ENCODE assay signal across 23 cellular contexts in genomic region chr18:26700201-26700600, GRCh38.
DNase-seq lines count a peak whose midpoint lies in the region; ATAC-seq and TF ChIP-seq lines count a peak whose summit lies in the region.
"Had no signal": no experiment of that assay in that cellular context is flagged by ENCODE, and none has a peak within 500 bp of the region (broad histone marks: within the 10 kb centered on the region; RNA-seq: fewer than 3 reads in every experiment).

No MANE protein-coding gene starts in this region.

- H3K18ac ChIP-seq in mesendoderm (ENCODE audit: low read length): no peak overlapping the region

- TF ChIP-seq CTCF in DND-41 (IDR thresholded peaks at IDR 0.05; ENCODE audit: borderline replicate concordance, extremely low read depth, low read length, poor library complexity, severe bottlenecking): no peak
- TF ChIP-seq CTCF in GM13976 (IDR thresholded peaks at IDR 0.05; ENCODE audit: borderline replicate concordance, control extremely low read depth, extremely low read depth, insufficient read depth, missing control alignments): no peak

- no peak overlapping the region for H4K5ac ChIP-seq in mesendoderm (ENCODE audit: low read length)

- no peak overlapping the region for H3K4me3 Mint-ChIP-seq in stimulated activated effector memory CD8-positive, alpha-beta T cell treated with anti-CD3 and anti-CD28 coated beads, Interleukin-12 subunit alpha, Interleukin-12 subunit beta, amount 100 ng/mL, for 72 hours
- H3K4me3 Mint-ChIP-seq: activated CD4-positive, alpha-beta T cell treated with anti-CD3 and anti-CD28 coated beads, Interleukin-2, amount 10 ng/mL, durations not matched to agents 7 days and 5 days; activated naive CD8-positive, alpha-beta T cell treated with anti-CD3 and anti-CD28 coated beads, Interleukin-2, amount 10 ng/mL, durations not matched to agents 7 days and 5 days; CD4-positive, alpha-beta T cell; GM23338; immature natural killer cell; naive thymus-derived CD4-positive, alpha-beta T cell had no signal

- no peak overlapping the region for H2BK5ac ChIP-seq in mesendoderm (ENCODE audit: low read length)

- no peak overlapping the region for H3K27ac Mint-ChIP-seq in stimulated activated effector memory CD8-positive, alpha-beta T cell treated with anti-CD3 and anti-CD28 coated beads, Interleukin-12 subunit alpha, Interleukin-12 subunit beta, amount 100 ng/mL, for 72 hours
- H3K27ac Mint-ChIP-seq: activated CD4-positive, alpha-beta T cell treated with anti-CD3 and anti-CD28 coated beads, Interleukin-2, amount 10 ng/mL, durations not matched to agents 7 days and 5 days; activated naive CD8-positive, alpha-beta T cell treated with anti-CD3 and anti-CD28 coated beads, Interleukin-2, amount 10 ng/mL, durations not matched to agents 7 days and 5 days; CD4-positive, alpha-beta T cell; GM23338; immature natural killer cell; naive thymus-derived CD4-positive, alpha-beta T cell had no signal

- H3K79me2 ChIP-seq in DND-41 (ENCODE audit: insufficient read depth, low read length): no peaks in the 10 kb centered on the region
- no peaks in the 10 kb centered on the region for H3K79me2 ChIP-seq in mesendoderm (ENCODE audit: control insufficient read depth, insufficient read depth, low read length)
- H3K79me2 ChIP-seq: parathyroid adenoma had no signal

- no peaks in the 10 kb centered on the region for H4K20me1 ChIP-seq in DND-41 (ENCODE audit: insufficient read depth, low read length)

- no peak overlapping the region for H2BK15ac ChIP-seq in mesendoderm (replicated peaks; ENCODE audit: low read depth)

- H3K27me3 ChIP-seq in DND-41 (ENCODE audit: insufficient read depth, low read length, poor library complexity): no peaks in the 10 kb centered on the region
- peaks cover 2% of the 10 kb centered on the region for H3K27me3 ChIP-seq in mesendoderm (ENCODE audit: insufficient read depth, low read length, poor library complexity)
- H3K27me3 ChIP-seq: left lung, sigmoid colon had no signal

- no peaks in the 10 kb centered on the region for H3K79me1 ChIP-seq in mesendoderm (ENCODE audit: low read length)

- in situ Hi-C loops in GM13976 (cut with MboI; ENCODE audit: low sequenced_read_pairs, unreplicated experiment): no loop called here

- no peaks in the 10 kb centered on the region for H3K36me3 ChIP-seq in DND-41 (ENCODE audit: insufficient read depth, low read length)
- no peaks in the 10 kb centered on the region for H3K36me3 ChIP-seq in mesendoderm (ENCODE audit: control insufficient read depth, insufficient read depth, low read length)
- H3K36me3 ChIP-seq: left lung, sigmoid colon had no signal

- H3K9me3 Mint-ChIP-seq in stimulated activated effector memory CD8-positive, alpha-beta T cell treated with anti-CD3 and anti-CD28 coated beads, Interleukin-12 subunit alpha, Interleukin-12 subunit beta, amount 100 ng/mL, for 72 hours: peaks cover 5% of the 10 kb centered on the region
- H3K9me3 Mint-ChIP-seq: activated CD4-positive, alpha-beta T cell treated with anti-CD3 and anti-CD28 coated beads, Interleukin-2, amount 10 ng/mL, durations not matched to agents 7 days and 5 days; activated naive CD8-positive, alpha-beta T cell treated with anti-CD3 and anti-CD28 coated beads, Interleukin-2, amount 10 ng/mL, durations not matched to agents 7 days and 5 days; CD4-positive, alpha-beta T cell; GM23338 had no signal

- no peak overlapping the region for H2BK120ac ChIP-seq in mesendoderm (ENCODE audit: low read depth, low read length)

- peak overlapping the region in 1 of 2 experiments; percentile 54; a peak in 2 of 4 replicates for H3K4me3 ChIP-seq in DND-41 (ENCODE audit: low read depth in 1 of 2, low read length in 2 of 2)
- H3K4me3 ChIP-seq in mesendoderm (ENCODE audit: low read length): no peak overlapping the region
- H3K4me3 ChIP-seq: GM23338, left lung, sigmoid colon had no signal

- H3K27ac ChIP-seq in DND-41 (ENCODE audit: low read length) (peak overlapping the region; percentile 94), mesendoderm (ENCODE audit: low read depth, low read length) (no peak overlapping the region)
- H3K27ac ChIP-seq: left lung, parathyroid adenoma, sigmoid colon had no signal

- ATAC-seq in DND-41 (ENCODE audit: insufficient read depth, low read depth) (peak; percentile 52), HG02852 (IDR thresholded peaks at IDR 0.05; ENCODE audit: unreplicated experiment) (peak; percentile 75)
- ATAC-seq in stimulated activated effector memory CD8-positive, alpha-beta T cell treated with anti-CD3 and anti-CD28 coated beads, Interleukin-12 subunit alpha, Interleukin-12 subunit beta, amount 100 ng/mL, for 72 hours: no peak
- ATAC-seq: left lung had no signal

- DNase-seq in DND-41 (peak; percentile 46), MV-4-11 (lab: John Stamatoyannopoulos, UW) (peak; percentile 75), mesendoderm (peak; percentile 33), occipital lobe (lab: John Stamatoyannopoulos, UW) (no peak), GM13976 (ENCODE audit: low spot score) (no peak)
- no peak for DNase-seq in stimulated activated effector memory CD8-positive, alpha-beta T cell treated with anti-CD3 and anti-CD28 coated beads, Interleukin-12 subunit alpha, Interleukin-12 subunit beta, amount 100 ng/mL, for 72 hours (ENCODE audit: low spot score in 2 of 2)
- DNase-seq in activated naive CD4-positive, alpha-beta T cell treated with Interleukin-2 at 50 U/mL for 16 hours: no peak
- DNase-seq: activated CD4-positive, alpha-beta T cell treated with anti-CD3 and anti-CD28 coated beads, Interleukin-2, amount 10 ng/mL, durations not matched to agents 7 days and 5 days; activated CD8-positive, alpha-beta memory T cell treated with anti-CD3 and anti-CD28 coated beads, Interleukin-2, amount 50 U/mL, for 4 hours; activated naive CD8-positive, alpha-beta T cell treated with anti-CD3 and anti-CD28 coated beads, Interleukin-2, amount 10 ng/mL, durations not matched to agents 7 days and 5 days; CD4-positive, alpha-beta T cell; DMS 273 treated with DMSO at 0.1 percent for 48 hours; foreskin fibroblast; immature natural killer cell; left lung; naive thymus-derived CD4-positive, alpha-beta T cell; NCI-H1694 treated with DMSO at 0.1 percent for 48 hours; NCI-H2171 treated with DMSO at 0.1 percent for 48 hours; SHP77 treated with DMSO at 0.1 percent for 48 hours; sigmoid colon had no signal

- H2AK5ac ChIP-seq in mesendoderm (ENCODE audit: low read length): no peak overlapping the region

- no peaks in the 10 kb centered on the region for H3K9me3 ChIP-seq in DND-41 (ENCODE audit: insufficient read depth, low read length, severe bottlenecking)
- H3K9me3 ChIP-seq: left lung, sigmoid colon had no signal

- no peaks in the 10 kb centered on the region for H3K36me3 Mint-ChIP-seq in stimulated activated effector memory CD8-positive, alpha-beta T cell treated with anti-CD3 and anti-CD28 coated beads, Interleukin-12 subunit alpha, Interleukin-12 subunit beta, amount 100 ng/mL, for 72 hours
- H3K36me3 Mint-ChIP-seq: activated naive CD8-positive, alpha-beta T cell treated with anti-CD3 and anti-CD28 coated beads, Interleukin-2, amount 10 ng/mL, durations not matched to agents 7 days and 5 days; immature natural killer cell; naive thymus-derived CD4-positive, alpha-beta T cell had no signal

- H3K23ac ChIP-seq in mesendoderm (ENCODE audit: low read length): no peak overlapping the region

- peak overlapping the region; percentile 41 for H2AFZ ChIP-seq in DND-41 (ENCODE audit: low read depth, low read length)
- H2AFZ ChIP-seq: GM23338, parathyroid adenoma had no signal

- H3K9ac ChIP-seq in DND-41 (ENCODE audit: low read depth, low read length) (peak overlapping the region; percentile 58), mesendoderm (ENCODE audit: low read length) (no peak overlapping the region)
- H3K9ac ChIP-seq: parathyroid adenoma had no signal

- H4K8ac ChIP-seq in mesendoderm (ENCODE audit: low read depth, low read length): no peak overlapping the region

- peak overlapping the region; percentile 53 for H3K4me2 ChIP-seq in DND-41 (ENCODE audit: insufficient read depth, low read length)
- H3K4me2 ChIP-seq in mesendoderm (ENCODE audit: low read length): peak overlapping the region; percentile 17
- H3K4me2 ChIP-seq: GM23338 had no signal

- peaks cover 76% of the 10 kb centered on the region for H3K4me1 ChIP-seq in DND-41 (ENCODE audit: insufficient read depth, low read length)
- H3K4me1 ChIP-seq in mesendoderm (ENCODE audit: control insufficient read depth, low read depth, low read length): peaks cover 6% of the 10 kb centered on the region
- H3K4me1 ChIP-seq: left lung, parathyroid adenoma, sigmoid colon had no signal

- no peak overlapping the region for H3K4ac ChIP-seq in mesendoderm (ENCODE audit: low read depth, low read length)

- no peak overlapping the region for H3K56ac ChIP-seq in mesendoderm (ENCODE audit: low read length)

- H3K4me1 Mint-ChIP-seq in stimulated activated effector memory CD8-positive, alpha-beta T cell treated with anti-CD3 and anti-CD28 coated beads, Interleukin-12 subunit alpha, Interleukin-12 subunit beta, amount 100 ng/mL, for 72 hours: no peaks in the 10 kb centered on the region
- H3K4me1 Mint-ChIP-seq: activated naive CD8-positive, alpha-beta T cell treated with anti-CD3 and anti-CD28 coated beads, Interleukin-2, amount 10 ng/mL, durations not matched to agents 7 days and 5 days; immature natural killer cell had no signal

Comparison
In these comparisons a context has a peak if more than half of its experiments do, and no peak if none do; other contexts are left out.
1. DNase-seq: peak in DND-41 (single experiment), MV-4-11 (single experiment) and mesendoderm (single experiment); none in occipital lobe (single experiment), stimulated activated effector memory CD8-positive, alpha-beta T cell treated with anti-CD3 and anti-CD28 coated beads, Interleukin-12 subunit alpha, Interleukin-12 subunit beta, amount 100 ng/mL, for 72 hours (0 of 2), activated naive CD4-positive, alpha-beta T cell treated with Interleukin-2 at 50 U/mL for 16 hours (single experiment) and GM13976 (single experiment).